8 cellular contexts compared by ENCODE assay signal in genomic region chr1:156106624-156107488, GRCh38. TPM values are rescaled to one million over a fixed set of nuclear protein-coding genes. Genes with fewer than 3 reads are reported as not detected.
DNase-seq lines count a peak whose midpoint lies in the region; ATAC-seq and TF ChIP-seq lines count a peak whose summit lies in the region.

No MANE protein-coding gene starts in this region.

- TF ChIP-seq CTCF in RWPE2 (IDR thresholded peaks at IDR 0.05; ENCODE audit: poor library complexity, severe bottlenecking) (no peak), endothelial cell (IDR thresholded peaks at IDR 0.05; ENCODE audit: unreplicated experiment) (no peak)

- H3K4me3 Mint-ChIP-seq in endothelial cell (ENCODE audit: unreplicated experiment), result peak overlapping the region; percentile 86
- H3K4me3 Mint-ChIP-seq in natural killer cell treated with Interleukin-12 subunit alpha and Interleukin-12 subunit beta and Interleukin-15 and Interleukin-18, amount 100 ng/mL, for 72 hours, result peak overlapping the region; percentile 80

- H3K36me3 Mint-ChIP-seq in endothelial cell (ENCODE audit: low read depth, unreplicated experiment), result no peaks in the 10 kb centered on the region
- no peaks in the 10 kb centered on the region for H3K36me3 Mint-ChIP-seq in natural killer cell treated with Interleukin-12 subunit alpha and Interleukin-12 subunit beta and Interleukin-15 and Interleukin-18, amount 100 ng/mL, for 72 hours

- H3K9me3 Mint-ChIP-seq in endothelial cell (ENCODE audit: unreplicated experiment), result no peaks in the 10 kb centered on the region
- H3K9me3 Mint-ChIP-seq in natural killer cell treated with Interleukin-12 subunit alpha and Interleukin-12 subunit beta and Interleukin-15 and Interleukin-18, amount 100 ng/mL, for 72 hours, result no peaks in the 10 kb centered on the region

- peaks cover 34% of the 10 kb centered on the region for H3K4me1 ChIP-seq in RWPE2 (ENCODE audit: insufficient read depth, poor library complexity, severe bottlenecking)

- no peaks in the 10 kb centered on the region for H3K9me3 ChIP-seq in RWPE2 (ENCODE audit: severe bottlenecking)

- H3K27ac ChIP-seq in RWPE2 (ENCODE audit: poor library complexity, severe bottlenecking), result peak overlapping the region; percentile 80

- ATAC-seq in RWPE2 (ENCODE audit: low read depth) (no peak), HG03442 (IDR thresholded peaks at IDR 0.05; ENCODE audit: unreplicated experiment) (no peak)
- no peak for ATAC-seq in natural killer cell treated with Interleukin-12 subunit alpha and Interleukin-12 subunit beta and Interleukin-15 and Interleukin-18, amount 100 ng/mL, for 72 hours

- H3K27me3 ChIP-seq in RWPE2 (ENCODE audit: insufficient read depth, poor library complexity, severe bottlenecking), result no peaks in the 10 kb centered on the region

- peaks cover 27% of the 10 kb centered on the region for H3K27me3 Mint-ChIP-seq in endothelial cell (ENCODE audit: unreplicated experiment)
- H3K27me3 Mint-ChIP-seq in natural killer cell treated with Interleukin-12 subunit alpha and Interleukin-12 subunit beta and Interleukin-15 and Interleukin-18, amount 100 ng/mL, for 72 hours, result peaks cover 0 to 9% of the 10 kb centered on the region in 2 donors

- peak overlapping the region; percentile 100 for H3K27ac Mint-ChIP-seq in endothelial cell (ENCODE audit: unreplicated experiment)
- peak overlapping the region; percentile 73 to 79 for H3K27ac Mint-ChIP-seq in natural killer cell treated with Interleukin-12 subunit alpha and Interleukin-12 subunit beta and Interleukin-15 and Interleukin-18, amount 100 ng/mL, for 72 hours

- peak; percentile 32 for DNase-seq in NCI-H2107 treated with DMSO at 0.1 percent for 48 hours (lab: John Stamatoyannopoulos, UW; ENCODE audit: unreplicated experiment)
- DNase-seq in NCI-H2107 (lab: John Stamatoyannopoulos, UW), result no peak
- DNase-seq in RWPE2 (ENCODE audit: low spot score), result no peak
- no peak for DNase-seq in endothelial cell (ENCODE audit: low spot score)
- DNase-seq in natural killer cell treated with Interleukin-12 subunit alpha and Interleukin-12 subunit beta and Interleukin-15 and Interleukin-18, amount 100 ng/mL, for 72 hours (ENCODE audit: low spot score), result no peak
- no peak for DNase-seq in NCI-H345 treated with DMSO at 0.1 percent for 48 hours (lab: John Stamatoyannopoulos, UW; ENCODE audit: unreplicated experiment)
- DNase-seq in pons (ENCODE audit: low spot score), result no peak

- peaks cover 48% of the 10 kb centered on the region for H3K4me1 Mint-ChIP-seq in endothelial cell (ENCODE audit: unreplicated experiment)
- peaks cover 23 to 36% of the 10 kb centered on the region in 2 donors for H3K4me1 Mint-ChIP-seq in natural killer cell treated with Interleukin-12 subunit alpha and Interleukin-12 subunit beta and Interleukin-15 and Interleukin-18, amount 100 ng/mL, for 72 hours (ENCODE audit: low read depth in 2 of 2)

- no peak overlapping the region for H3K4me3 ChIP-seq in RWPE2 (ENCODE audit: severe bottlenecking)

- no peaks in the 10 kb centered on the region for H3K36me3 ChIP-seq in RWPE2 (ENCODE audit: low read depth)

RNA-seq across cellular contexts. Expression of gene LMNA, which starts 7.7 kb away (rescaled TPM):
- 35.8 TPM for total RNA-seq in endothelial cell (ENCODE audit: unreplicated experiment)
- total RNA-seq in natural killer cell treated with Interleukin-12 subunit alpha and Interleukin-12 subunit beta and Interleukin-15 and Interleukin-18, amount 100 ng/mL, for 72 hours, result 10 to 100 TPM; 21.4 to 67.6 TPM

RNA-seq across cellular contexts. Expression of gene MEX3A, which starts 24.6 kb away (rescaled TPM):
- 63.9 TPM for total RNA-seq in endothelial cell (ENCODE audit: unreplicated experiment)
- total RNA-seq in natural killer cell treated with Interleukin-12 subunit alpha and Interleukin-12 subunit beta and Interleukin-15 and Interleukin-18, amount 100 ng/mL, for 72 hours, result under 1 TPM; 0.06 to 0.07 TPM

RNA-seq across cellular contexts. Expression of gene RAB25, which starts 45.9 kb away (rescaled TPM):
- total RNA-seq in endothelial cell (ENCODE audit: unreplicated experiment), result 1.6 TPM
- total RNA-seq in natural killer cell treated with Interleukin-12 subunit alpha and Interleukin-12 subunit beta and Interleukin-15 and Interleukin-18, amount 100 ng/mL, for 72 hours, result not detected

RNA-seq across cellular contexts. Expression of gene SEMA4A, which starts 46.5 kb away (rescaled TPM):
- 2.2 TPM for total RNA-seq in endothelial cell (ENCODE audit: unreplicated experiment)
- 10 to 100 TPM in 1 of 2 donors, 1 to 10 TPM in 1; 3.9 to 16.6 TPM for total RNA-seq in natural killer cell treated with Interleukin-12 subunit alpha and Interleukin-12 subunit beta and Interleukin-15 and Interleukin-18, amount 100 ng/mL, for 72 hours

RNA-seq across cellular contexts. Expression of gene LAMTOR2, which starts 52.3 kb away (rescaled TPM):
- 82.4 TPM for total RNA-seq in endothelial cell (ENCODE audit: unreplicated experiment)
- 10 to 100 TPM; 34.0 to 35.6 TPM for total RNA-seq in natural killer cell treated with Interleukin-12 subunit alpha and Interleukin-12 subunit beta and Interleukin-15 and Interleukin-18, amount 100 ng/mL, for 72 hours

Comparison
In these comparisons a context has a peak if more than half of its experiments do, and no peak if none do; other contexts are left out.
1. RNA of gene MEX3A, which starts 24.6 kb away (total RNA-seq): 63.9 TPM in endothelial cell (single experiment); 0.06 to 0.07 TPM in natural killer cell treated with Interleukin-12 subunit alpha and Interleukin-12 subunit beta and Interleukin-15 and Interleukin-18, amount 100 ng/mL, for 72 hours; every median in the first group is over 10 times any median in the second.